ENCODE assay signal across 15 cellular contexts in the genomic region with DNA sequence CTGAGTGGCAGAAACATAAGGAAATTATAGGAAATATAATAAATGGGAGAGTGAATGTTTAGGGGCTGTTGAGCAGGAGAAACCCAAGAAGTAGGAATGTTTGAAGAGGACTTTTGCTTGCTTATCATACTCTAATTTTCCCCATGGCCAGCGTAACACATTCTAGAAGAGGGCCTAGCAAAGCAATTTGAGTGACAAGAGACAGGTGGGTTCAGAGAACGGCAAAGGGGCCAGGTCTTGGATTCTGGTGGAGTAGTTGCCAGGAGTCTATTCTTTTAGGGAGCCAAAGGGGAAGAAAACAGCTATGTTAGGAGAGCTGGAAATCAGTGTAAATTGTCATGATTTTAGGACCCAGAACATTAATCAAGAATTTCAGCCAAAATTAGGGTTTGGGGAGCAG.
"Had no signal": no experiment of that assay in that cellular context is flagged by ENCODE, and none has a peak within 500 bp of the region (broad histone marks: within the 10 kb centered on the region; RNA-seq: fewer than 3 reads in every experiment).

No MANE protein-coding gene starts in this region.

- H3K36me3 Mint-ChIP-seq: activated naive CD4-positive, alpha-beta T cell treated with anti-CD3 and anti-CD28 coated beads, Interleukin-2, amount 10 ng/mL, durations not matched to agents 7 days and 5 days; stimulated activated memory B cell treated with anti-CD40 and anti-IgM and Interleukin-4, amounts not matched to agents 10 μg/mL and 1 μg/mL and 100 μg/mL, for 72 hours had no signal

- H3K27ac ChIP-seq: adrenal gland, ovary, upper lobe of right lung had no signal

- H3K27me3 ChIP-seq: adrenal gland, ovary, upper lobe of right lung had no signal

- ATAC-seq: left colon; mucosa of descending colon; stimulated activated memory B cell treated with anti-CD40 and anti-IgM and Interleukin-4, amounts not matched to agents 10 μg/mL and 1 μg/mL and 100 μg/mL, for 72 hours had no signal

- H3K27ac Mint-ChIP-seq: activated naive CD4-positive, alpha-beta T cell treated with anti-CD3 and anti-CD28 coated beads, Interleukin-2, amount 10 ng/mL, durations not matched to agents 7 days and 5 days; activated T-helper 2 cell treated with anti-CD3 and anti-CD28 coated beads, Interferon-gamma antibody, Interleukin-2, Interleukin-4, amounts not matched to agents 10 μg/mL and 5 μg/mL and 100 μg/mL, durations not matched to agents 14 hours and 24 hours and 36 hours; endodermal cell; stimulated activated memory B cell treated with anti-CD40 and anti-IgM and Interleukin-4, amounts not matched to agents 10 μg/mL and 1 μg/mL and 100 μg/mL, for 72 hours had no signal

- H3K27me3 Mint-ChIP-seq: activated naive CD4-positive, alpha-beta T cell treated with anti-CD3 and anti-CD28 coated beads, Interleukin-2, amount 10 ng/mL, durations not matched to agents 7 days and 5 days; stimulated activated memory B cell treated with anti-CD40 and anti-IgM and Interleukin-4, amounts not matched to agents 10 μg/mL and 1 μg/mL and 100 μg/mL, for 72 hours had no signal

- H3K4me1 ChIP-seq: upper lobe of right lung had no signal

- H3K4me3 ChIP-seq: adrenal gland, mucosa of descending colon, ovary, skin epidermis, upper lobe of right lung had no signal

- H3K4me1 Mint-ChIP-seq: activated naive CD4-positive, alpha-beta T cell treated with anti-CD3 and anti-CD28 coated beads, Interleukin-2, amount 10 ng/mL, durations not matched to agents 7 days and 5 days; endodermal cell; stimulated activated memory B cell treated with anti-CD40 and anti-IgM and Interleukin-4, amounts not matched to agents 10 μg/mL and 1 μg/mL and 100 μg/mL, for 72 hours had no signal

- H3K9me3 ChIP-seq: adrenal gland, mucosa of descending colon, ovary, upper lobe of right lung had no signal

- H3K36me3 ChIP-seq: adrenal gland, ovary, upper lobe of right lung had no signal

- H3K9me3 Mint-ChIP-seq: activated naive CD4-positive, alpha-beta T cell treated with anti-CD3 and anti-CD28 coated beads, Interleukin-2, amount 10 ng/mL, durations not matched to agents 7 days and 5 days; activated T-helper 2 cell treated with anti-CD3 and anti-CD28 coated beads, Interferon-gamma antibody, Interleukin-2, Interleukin-4, amounts not matched to agents 10 μg/mL and 5 μg/mL and 100 μg/mL, durations not matched to agents 14 hours and 24 hours and 36 hours; endodermal cell; stimulated activated memory B cell treated with anti-CD40 and anti-IgM and Interleukin-4, amounts not matched to agents 10 μg/mL and 1 μg/mL and 100 μg/mL, for 72 hours had no signal

- DNase-seq: activated CD4-positive, alpha-beta T cell treated with anti-CD3 and anti-CD28 coated beads, Interleukin-2, amount 50 U/mL, for 1 hour; activated CD4-positive, CD25-positive, alpha-beta regulatory T cell; activated naive CD4-positive, alpha-beta T cell treated with anti-CD3 and anti-CD28 coated beads, Interleukin-2, amount 10 ng/mL, durations not matched to agents 7 days and 5 days; activated T-cell treated with anti-CD3 and anti-CD28 coated beads for 4 hours; central memory CD4-positive, alpha-beta T cell; dermis blood vessel endothelial cell; endodermal cell; left colon; ovary; upper lobe of right lung had no signal

- H3K4me3 Mint-ChIP-seq: activated naive CD4-positive, alpha-beta T cell treated with anti-CD3 and anti-CD28 coated beads, Interleukin-2, amount 10 ng/mL, durations not matched to agents 7 days and 5 days; endodermal cell; stimulated activated memory B cell treated with anti-CD40 and anti-IgM and Interleukin-4, amounts not matched to agents 10 μg/mL and 1 μg/mL and 100 μg/mL, for 72 hours had no signal
